Comparison of ENCODE assay signal across 10 cellular contexts in the genomic region with DNA sequence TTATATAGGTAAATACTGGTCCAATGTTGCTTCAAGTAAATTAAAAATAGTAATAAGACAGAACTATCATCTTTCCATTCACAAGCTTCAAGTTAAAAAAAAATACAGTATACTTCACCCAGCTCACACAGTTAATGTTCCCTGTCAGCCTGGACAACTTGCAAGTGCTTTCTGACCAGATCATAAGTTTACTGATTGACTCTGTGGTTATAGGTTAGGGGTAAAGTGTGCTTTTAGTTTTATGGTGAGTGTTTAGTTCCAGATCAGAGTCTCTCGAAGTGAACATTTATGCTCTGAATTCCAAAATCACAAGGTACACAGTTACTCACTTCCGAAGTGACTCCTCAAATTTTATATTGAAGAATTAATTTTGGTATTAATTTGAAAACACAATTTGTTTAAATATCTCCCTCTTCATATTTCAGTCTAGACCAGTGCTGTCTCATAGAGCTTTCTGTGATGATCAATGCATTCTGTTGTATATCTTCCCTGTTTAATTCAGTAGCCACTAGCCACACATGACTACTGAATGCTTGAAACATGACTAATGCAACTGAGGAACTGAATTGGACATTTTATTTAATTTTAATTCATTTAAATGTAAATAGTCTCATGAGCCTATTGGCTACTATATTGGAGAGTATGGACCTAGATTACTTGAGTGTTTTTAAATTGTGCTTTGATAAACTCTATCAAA.
DNase-seq lines count a peak whose midpoint lies in the region; ATAC-seq, FAIRE-seq and TF ChIP-seq lines count a peak whose summit lies in the region.
"Had no signal": no experiment of that assay in that cellular context is flagged by ENCODE, and none has a peak within 500 bp of the region (broad histone marks: within the 10 kb centered on the region; RNA-seq: fewer than 3 reads in every experiment).

No MANE protein-coding gene starts in this region.

- no peak for TF ChIP-seq CTCF in D721Med (IDR thresholded peaks at IDR 0.05; ENCODE audit: insufficient read depth, missing control alignments)

- peaks cover 4% of the 10 kb centered on the region for H3K4me1 ChIP-seq in skeletal muscle satellite cell (ENCODE audit: control insufficient read depth, insufficient read depth, low read length)
- H3K4me1 ChIP-seq: HAP-1 had no signal

- H3K27me3 ChIP-seq in skeletal muscle satellite cell (ENCODE audit: control insufficient read depth, insufficient read depth, low read length), result no peaks in the 10 kb centered on the region

- ATAC-seq in GM19372 (IDR thresholded peaks at IDR 0.05; ENCODE audit: low read depth, unreplicated experiment) (peak; percentile 83), HG02938 (IDR thresholded peaks at IDR 0.05; ENCODE audit: unreplicated experiment) (peak; percentile 91)

- DNase-seq in RPMI7951 (ENCODE audit: low read depth) (peak; percentile 50), D721Med (ENCODE audit: insufficient read length, low spot score) (no peak), NOMO-1 (lab: John Stamatoyannopoulos, UW; ENCODE audit: unreplicated experiment in 2 of 2) (no peak), NCI-H82 (lab: John Stamatoyannopoulos, UW) (no peak)
- DNase-seq: NCI-H1436 treated with DMSO at 0.1 percent for 48 hours, SHP77 had no signal

- H3K4me3 ChIP-seq in skeletal muscle satellite cell (ENCODE audit: low read length), result no peak overlapping the region
- H3K4me3 ChIP-seq: HAP-1 had no signal

- H3K36me3 ChIP-seq in skeletal muscle satellite cell (ENCODE audit: insufficient read depth, low read length), result no peaks in the 10 kb centered on the region
- H3K36me3 ChIP-seq: HAP-1 had no signal

- peak overlapping the region; percentile 46 for H3K9ac ChIP-seq in skeletal muscle satellite cell (ENCODE audit: low read depth, low read length)

- H3K4me2 ChIP-seq in skeletal muscle satellite cell (ENCODE audit: low read length), result peak overlapping the region; percentile 36

- FAIRE-seq in D721Med (lab: Jason Lieb, UNC), result no peak

- H3K9me3 ChIP-seq in skeletal muscle satellite cell (replicated peaks; ENCODE audit: low read length), result no peaks in the 10 kb centered on the region
- H3K9me3 ChIP-seq: HAP-1 had no signal
